ENCODE assay signal across 9 cellular contexts in genomic region chr9:104810421-104811339, GRCh38. TPM values are rescaled to one million over a fixed set of nuclear protein-coding genes. Genes with fewer than 3 reads are reported as not detected.
A peak's percentile ranks its signal among the peaks of the same experiment; 100 is the strongest.
DNase-seq lines count a peak whose midpoint lies in the region; ATAC-seq and TF ChIP-seq lines count a peak whose summit lies in the region.
"Had no signal": no experiment of that assay in that cellular context is flagged by ENCODE, and none has a peak within 500 bp of the region (broad histone marks: within the 10 kb centered on the region; RNA-seq: fewer than 3 reads in every experiment).

No MANE protein-coding gene starts in this region.

- H3K9me2 ChIP-seq in GM23248 (ENCODE audit: insufficient read depth), result no peaks in the 10 kb centered on the region

- peak; percentile 52 for DNase-seq in GM23248
- peak; percentile 46 for DNase-seq in RPMI7951 (ENCODE audit: low read depth)
- peak; percentile 8 for DNase-seq in fibroblast of the conjunctiva (ENCODE audit: low read depth)
- peak; percentile 45 for DNase-seq in retinal pigment epithelial cell (ENCODE audit: low read depth)
- DNase-seq in Kasumi-1 (lab: John Stamatoyannopoulos, UW), result no peak
- no peak for DNase-seq in DMS114 treated with DMSO at 0.1 percent for 48 hours (lab: John Stamatoyannopoulos, UW; ENCODE audit: unreplicated experiment)
- DNase-seq in retina, result no peak
- DNase-seq: amniotic stem cell had no signal

- WGBS in GM23248 (ENCODE audit: low coverage in 1 of 2, low lambda C conversion rate in 2 of 2, missing lambda C conversion rate in 2 of 2), 2 experiments, result 66 to 70% methylated on average over 12 of the region's 12 CpGs

- no peak overlapping the region; the same call in 1 of the 2 replicates for H2AFZ ChIP-seq in GM23248

- no peak for ATAC-seq in GM18520 (IDR thresholded peaks at IDR 0.05; ENCODE audit: unreplicated experiment)

- H4K20me1 ChIP-seq in GM23248 (ENCODE audit: insufficient read depth), result no peaks in the 10 kb centered on the region

- H3K9me3 ChIP-seq in GM23248 (ENCODE audit: low read depth), result no peaks in the 10 kb centered on the region

- H3F3A ChIP-seq in GM23248 (ENCODE audit: insufficient read depth), result peaks cover 20% of the 10 kb centered on the region

- H3K4me1 ChIP-seq in GM23248 (ENCODE audit: insufficient read depth), result peaks cover 22% of the 10 kb centered on the region

- peak overlapping the region; percentile 8 for H3K27ac ChIP-seq in GM23248

- no peak overlapping the region for H3K9ac ChIP-seq in GM23248

- no peak for TF ChIP-seq CTCF in retinal pigment epithelial cell (conservative IDR thresholded peaks at IDR 0.05; ENCODE audit: low read depth, low read length)

- no peaks in the 10 kb centered on the region for H3K79me2 ChIP-seq in GM23248 (ENCODE audit: insufficient read depth)

- in situ Hi-C loops in GM23248 (cut with MboI), result no loop called here

- H3K4me3 ChIP-seq in GM23248 (no peak overlapping the region), retinal pigment epithelial cell (ENCODE audit: low read length) (no peak overlapping the region)

- H3K4me2 ChIP-seq in GM23248 (ENCODE audit: unreplicated experiment), result no peak overlapping the region

- peaks cover 3% of the 10 kb centered on the region; the same call in 1 of the 2 replicates for H3K36me3 ChIP-seq in GM23248 (ENCODE audit: low read depth)

- H3K27me3 ChIP-seq in GM23248 (replicated peaks; ENCODE audit: insufficient read depth), result no peaks in the 10 kb centered on the region

RNA-seq across cellular contexts. Expression of gene NIPSNAP3B, which starts 46.8 kb away (rescaled TPM):
- 0.54 and 5.9 TPM in 2 replicates for total RNA-seq in GM23248 (2014; rRNA removed; shearing (Covaris generic))
- polyA plus RNA-seq in GM23248 (2016; fragmentation: Nextera tagmentation; extraction: Ambion mirVana), result 1.6 and 2.1 TPM in 2 replicates
- 2.1 and 2.6 TPM in 2 replicates for total RNA-seq in RPMI7951 (2014; rRNA removed; shearing (Covaris generic))

Comparison
In these comparisons a context has a peak if more than half of its experiments do, and no peak if none do; other contexts are left out.
1. DNase-seq: peak in GM23248 (single experiment), RPMI7951 (single experiment), fibroblast of the conjunctiva (single experiment) and retinal pigment epithelial cell (single experiment); none in Kasumi-1 (0 of 2), DMS114 treated with DMSO at 0.1 percent for 48 hours (single experiment) and retina (single experiment).